In genomic region chr11:35617687-35618496, GRCh38 we compare ENCODE assay signal across 8 cellular contexts.
DNase-seq lines count a peak whose midpoint lies in the region; ATAC-seq and TF ChIP-seq lines count a peak whose summit lies in the region.

Gene FJX1, plus strand, starts transcription at chr11:35618460. Its CDS starts 177 bp downstream, at chr11:35618637.

- peak; percentile 21 for ATAC-seq in memory B cell (ENCODE audit: low read depth)

- DNase-seq in NCI-H2196 (lab: John Stamatoyannopoulos, UW; ENCODE audit: unreplicated experiment) (peak; percentile 10), NCI-H2196 treated with DMSO at 0.1 percent for 48 hours (lab: John Stamatoyannopoulos, UW; ENCODE audit: unreplicated experiment) (no peak), HCEC 1CT (peak; percentile 96), NB4 (ENCODE audit: low read depth) (peak; percentile 20), epidermal melanocyte (ENCODE audit: insufficient read length, low spot score) (peak; percentile 56), memory B cell (ENCODE audit: low spot score in 2 of 2) (peak in 1 of 2 donors; percentile 14)

- no peak within 1 kb of the TSS for H3K27ac Mint-ChIP-seq in memory B cell

- H3K9ac ChIP-seq in stomach smooth muscle (ENCODE audit: low read length in 2 of 2), result peak within 1 kb of the TSS; percentile 13 to 40

- H3K27me3 ChIP-seq in stomach smooth muscle (ENCODE audit: control insufficient read depth in 1 of 2, insufficient read depth in 2 of 2, low read length in 2 of 2), result peaks cover 12 to 28% of the 10 kb centered on the region in 2 donors

- H3K36me3 ChIP-seq in stomach smooth muscle (ENCODE audit: control insufficient read depth in 2 of 2, insufficient read depth in 2 of 2, low read length in 2 of 2), result no peaks in the 10 kb centered on the region

- H3K4me1 Mint-ChIP-seq in memory B cell, result peaks cover 3% of the 10 kb centered on the region

- H3K9me3 ChIP-seq in stomach smooth muscle (ENCODE audit: control insufficient read depth in 2 of 2, low read length in 2 of 2), result no peaks in the 10 kb centered on the region

- H3K4me3 Mint-ChIP-seq in memory B cell, result peak within 1 kb of the TSS; percentile 83

- no peak within 1 kb of the TSS for H3K27ac ChIP-seq in stomach smooth muscle (ENCODE audit: low read length)

- H3K9me3 Mint-ChIP-seq in memory B cell, result no peaks in the 10 kb centered on the region

- no peak for TF ChIP-seq CTCF in NB4 (IDR thresholded peaks at IDR 0.05; ENCODE audit: low read depth, low read length)
- no peak for TF ChIP-seq CTCF in WI38 (IDR thresholded peaks at IDR 0.05; ENCODE audit: low read depth, low read length)

- H3K4me1 ChIP-seq in stomach smooth muscle (ENCODE audit: control insufficient read depth, insufficient read depth, low read length), result peaks cover 25% of the 10 kb centered on the region

- H3K36me3 Mint-ChIP-seq in memory B cell, result no peaks in the 10 kb centered on the region

- no peak for TF ChIP-seq POLR2A in NB4 (IDR thresholded peaks at IDR 0.05; ENCODE audit: extremely low read depth, insufficient read length)

- peaks cover 11% of the 10 kb centered on the region for H3K27me3 Mint-ChIP-seq in memory B cell

- H3K4me3 ChIP-seq in NB4 (ENCODE audit: low read depth, low read length), result no peak within 1 kb of the TSS
- H3K4me3 ChIP-seq in WI38 (ENCODE audit: low read depth, low read length), result peak within 1 kb of the TSS; percentile 74
- H3K4me3 ChIP-seq in stomach smooth muscle (ENCODE audit: low read length in 2 of 2), result peak within 1 kb of the TSS; percentile 68 to 75
